Comparison of ENCODE assay signal across 16 cellular contexts in genomic region chr1:234090212-234091064, GRCh38.
DNase-seq lines count a peak whose midpoint lies in the region; ATAC-seq, FAIRE-seq and TF ChIP-seq lines count a peak whose summit lies in the region.
"Had no signal": no experiment of that assay in that cellular context is flagged by ENCODE, and none has a peak within 500 bp of the region (broad histone marks: within the 10 kb centered on the region; RNA-seq: fewer than 3 reads in every experiment).

No MANE protein-coding gene starts in this region.

- peak overlapping the region; percentile 92 for H2AK5ac ChIP-seq in mesendoderm (ENCODE audit: low read length)

- no peak overlapping the region for H2BK5ac ChIP-seq in mesendoderm (ENCODE audit: low read length)

- H3K36me3 ChIP-seq in bronchial epithelial cell (ENCODE audit: control insufficient read depth, insufficient read depth, low read length): no peaks in the 10 kb centered on the region
- no peaks in the 10 kb centered on the region for H3K36me3 ChIP-seq in left lung
- no peaks in the 10 kb centered on the region for H3K36me3 ChIP-seq in mesendoderm (ENCODE audit: control insufficient read depth, insufficient read depth, low read length)
- H3K36me3 ChIP-seq in sigmoid colon: no peaks in the 10 kb centered on the region
- H3K36me3 ChIP-seq: HAP-1 had no signal

- H3K79me1 ChIP-seq in mesendoderm (ENCODE audit: low read length): no peaks in the 10 kb centered on the region

- peak overlapping the region; percentile 15 to 24 for H3K27ac ChIP-seq in left lung
- no peak overlapping the region for H3K27ac ChIP-seq in mesendoderm (ENCODE audit: low read depth, low read length)
- no peak overlapping the region for H3K27ac ChIP-seq in sigmoid colon

- peak; percentile 6 for DNase-seq in bronchial epithelial cell (ENCODE audit: low read depth)
- no peak for DNase-seq in left lung
- DNase-seq in mesendoderm: no peak
- no peak for DNase-seq in sigmoid colon
- no peak for DNase-seq in NCI-H1092 (lab: John Stamatoyannopoulos, UW)
- no peak for DNase-seq in cerebellar cortex (ENCODE audit: low spot score)
- DNase-seq: C1 segment of cervical spinal cord; Calu3; CD4-positive, alpha-beta memory T cell; COR-L47; DND-41; GOT3 had no signal

- WGBS in mesendoderm (ENCODE audit: extremely low coverage, insufficient coverage, low lambda C conversion rate): no CpG with 5 or more reads among the region's 8 CpGs
- 84 to 90% methylated on average over 8 of the region's 8 CpGs for WGBS in sigmoid colon, 2 donors

- H3K23ac ChIP-seq in mesendoderm (ENCODE audit: low read length): no peak overlapping the region

- H3K18ac ChIP-seq in mesendoderm (ENCODE audit: low read length): no peak overlapping the region

- H4K5ac ChIP-seq in mesendoderm (ENCODE audit: low read length): no peak overlapping the region

- no peak for TF ChIP-seq EP300 in sigmoid colon (IDR thresholded peaks at IDR 0.05)

- no peak overlapping the region for H3K4ac ChIP-seq in mesendoderm (ENCODE audit: low read depth, low read length)

- intact Hi-C loops in left lung (cut with DNase I) (no loop called here), sigmoid colon (cut with DNase I) (no loop called here)

- H3K79me2 ChIP-seq in mesendoderm (ENCODE audit: control insufficient read depth, insufficient read depth, low read length): no peaks in the 10 kb centered on the region

- peaks cover 0 to 4% of the 10 kb centered on the region in 2 donors for H3K9me3 ChIP-seq in left lung
- H3K9me3 ChIP-seq in sigmoid colon: no peaks in the 10 kb centered on the region
- H3K9me3 ChIP-seq: HAP-1 had no signal

- no peak overlapping the region for H2BK15ac ChIP-seq in mesendoderm (replicated peaks; ENCODE audit: low read depth)

- H3K9ac ChIP-seq in mesendoderm (ENCODE audit: low read length): no peak overlapping the region

- TF ChIP-seq CTCF in bronchial epithelial cell (IDR thresholded peaks at IDR 0.05; ENCODE audit: insufficient read depth, low read length, severe bottlenecking): no peak
- no peak for TF ChIP-seq CTCF in left lung (IDR thresholded peaks at IDR 0.05)
- TF ChIP-seq CTCF in sigmoid colon (IDR thresholded peaks at IDR 0.05): no peak

- FAIRE-seq in bronchial epithelial cell (lab: Jason Lieb, UNC): no peak
- FAIRE-seq: G401.6, GM12892, H54 had no signal

- H2BK120ac ChIP-seq in mesendoderm (ENCODE audit: low read depth, low read length): no peak overlapping the region

- H3K56ac ChIP-seq in mesendoderm (ENCODE audit: low read length): no peak overlapping the region

- peaks cover 2% of the 10 kb centered on the region for H3K27me3 ChIP-seq in bronchial epithelial cell (ENCODE audit: control insufficient read depth, insufficient read depth, low read length)
- no peaks in the 10 kb centered on the region for H3K27me3 ChIP-seq in left lung
- no peaks in the 10 kb centered on the region for H3K27me3 ChIP-seq in mesendoderm (ENCODE audit: insufficient read depth, low read length, poor library complexity)
- no peaks in the 10 kb centered on the region for H3K27me3 ChIP-seq in sigmoid colon

- TF ChIP-seq POLR2A in sigmoid colon (IDR thresholded peaks at IDR 0.05): no peak

- H3K4me2 ChIP-seq in mesendoderm (ENCODE audit: low read length): no peak overlapping the region

- ATAC-seq in left lung: peak; percentile 82

- H3K4me1 ChIP-seq in left lung (peaks cover 0 to 9% of the 10 kb centered on the region in 2 donors), mesendoderm (ENCODE audit: control insufficient read depth, low read depth, low read length) (peaks cover 6% of the 10 kb centered on the region), sigmoid colon (no peaks in the 10 kb centered on the region)
- H3K4me1 ChIP-seq: HAP-1 had no signal

- H3K4me3 ChIP-seq in bronchial epithelial cell (ENCODE audit: low read depth, low read length) (no peak overlapping the region), left lung (no peak overlapping the region), mesendoderm (ENCODE audit: low read length) (no peak overlapping the region), sigmoid colon (no peak overlapping the region)
- H3K4me3 ChIP-seq: HAP-1 had no signal

- H4K8ac ChIP-seq in mesendoderm (ENCODE audit: low read depth, low read length): no peak overlapping the region

Comparison
In these comparisons a context has a peak if more than half of its experiments do, and no peak if none do; other contexts are left out.
1. H3K27ac ChIP-seq: peak in left lung (2 of 2); none in mesendoderm (single experiment) and sigmoid colon (0 of 4).